1 cellular context compared by ENCODE assay signal in genomic region chr16:29877266-29877961, GRCh38.
TF ChIP-seq lines count a peak whose summit lies in the region.

No MANE protein-coding gene starts in this region.

TF ChIP-seq in HepG2, 621 proteins besides CTCF, POLR2A, EP300 and RAD21:
- TF ChIP-seq AGO2 (optimal IDR thresholded peaks at IDR 0.05; ENCODE audit: low read depth, low read length) (peak; percentile 45), GABPB1 (CRISPR knock-in tag; IDR thresholded peaks at IDR 0.05) (no peak), ARID4A (CRISPR knock-in tag; IDR thresholded peaks at IDR 0.05; ENCODE audit: borderline replicate concordance) (no peak), KLF15 (CRISPR knock-in tag; IDR thresholded peaks at IDR 0.05; ENCODE audit: borderline replicate concordance) (no peak), SNRNP70 (IDR thresholded peaks at IDR 0.05; ENCODE audit: low read depth, low read length) (no peak)
